ENCODE assay signal across 8 cellular contexts in genomic region chr17:81666342-81667191, GRCh38. TPM values are rescaled to one million over a fixed set of nuclear protein-coding genes. Genes with fewer than 3 reads are reported as not detected.
DNase-seq lines count a peak whose midpoint lies in the region; ATAC-seq, FAIRE-seq and TF ChIP-seq lines count a peak whose summit lies in the region.

TSS of gene CCDC137 (plus strand) at chr17:81666737. CDS start at chr17:81666767, 30 bp downstream.
TSS of gene OXLD1 (minus strand) at chr17:81666605. CDS start at chr17:81666577, 28 bp downstream.

- ATAC-seq in GM19395 (IDR thresholded peaks at IDR 0.05; ENCODE audit: unreplicated experiment) (peak; percentile 91), HG03558 (IDR thresholded peaks at IDR 0.05; ENCODE audit: extremely low read depth, unreplicated experiment) (peak; percentile 82), HepG2 (peak; percentile 97)

- H3K4me1 ChIP-seq in HepG2 (ENCODE audit: insufficient read depth, low read length): peaks cover 27% of the 10 kb centered on the region

- H3K9me3 Mint-ChIP-seq in CD14-positive monocyte: no peaks in the 10 kb centered on the region

- H3K9ac ChIP-seq in HepG2 (ENCODE audit: insufficient read depth, low read depth, low read length): peak within 1 kb of the TSS; percentile 92

- peak within 1 kb of the TSS; percentile 86 to 98 (median 96) for H3K4me3 ChIP-seq in HepG2 (replicated peaks in 1 of 3; ENCODE audit: insufficient read depth in 1 of 3, low read depth in 2 of 3, low read length in 3 of 3)

- TF ChIP-seq CTCF in CD14-positive monocyte (IDR thresholded peaks at IDR 0.05): no peak
- no peak for TF ChIP-seq CTCF in HepG2 (CRISPR knock-in tag; IDR thresholded peaks at IDR 0.05)

- H4K20me1 ChIP-seq in HepG2 (ENCODE audit: insufficient read depth, low read length): no peaks in the 10 kb centered on the region

- peaks cover 27 to 50% of the 10 kb centered on the region in 2 donors for H3K36me3 Mint-ChIP-seq in CD14-positive monocyte

- POLR2A ChIA-PET in HepG2 (lab: Yijun Ruan, JAX): interaction anchor here (0.6 to 6.3 kb wide), 19 partner anchors 9 to 429 kb away, joined by 3 to 68 read pairs (median 5); partner anchors contain the start of genes ARL16, FAAP100, HGS and MCRIP1

- H3K27ac Mint-ChIP-seq in CD14-positive monocyte: peak within 1 kb of the TSS; percentile 75 to 97 (median 96)

- peak; percentile 56 for TF ChIP-seq RAD21 in HepG2 (CRISPR knock-in tag; IDR thresholded peaks at IDR 0.05)

- in situ Hi-C loops in HepG2 (cut with HindIII; ENCODE audit: extremely low pct_ligation_motif_present, low pct_unique_long_range_greater_than_20kb): no loop called here

- H2AFZ ChIP-seq in HepG2 (ENCODE audit: low read length): no peak within 1 kb of the TSS

- no peak; a peak in 1 of 4 replicates for TF ChIP-seq EP300 in HepG2 (IDR thresholded peaks at IDR 0.05; ENCODE audit: low read depth in 2 of 2, low read length in 2 of 2)
- peak; percentile 6; the same call in 1 of the 2 replicates for TF ChIP-seq EP300 in HepG2 (CRISPR knock-in tag; IDR thresholded peaks at IDR 0.05; ENCODE audit: borderline replicate concordance)

- peak within 1 kb of the TSS; percentile 81 for H3K27ac ChIP-seq in HepG2 (ENCODE audit: extremely low read length, insufficient read depth, low read length)

- peak; percentile 97 for TF ChIP-seq POLR2A in HepG2 (IDR thresholded peaks at IDR 0.05; ENCODE audit: insufficient read depth in 1 of 2, low read depth in 2 of 2, low read length in 2 of 2)

- no peaks in the 10 kb centered on the region; a peak in 1 of 5 replicates for H3K27me3 ChIP-seq in HepG2 (ENCODE audit: control insufficient read depth in 1 of 2, insufficient read depth in 2 of 2, low read length in 2 of 2)

- H3K4me1 Mint-ChIP-seq in CD14-positive monocyte: peaks cover 24% of the 10 kb centered on the region

- peaks cover 14 to 29% of the 10 kb centered on the region in 2 experiments for H3K36me3 ChIP-seq in HepG2 (replicated peaks in 1 of 2; ENCODE audit: control insufficient read depth in 1 of 2, insufficient read depth in 2 of 2, low read length in 2 of 2)

- DNase-seq in CD14-positive monocyte (ENCODE audit: low spot score) (peak; percentile 96), NCI-H748 treated with DMSO at 0.1 percent for 48 hours (lab: John Stamatoyannopoulos, UW) (peak; percentile 80), dermis blood vessel endothelial cell (peak; percentile 98), HepG2 (ENCODE audit: low spot score) (peak; percentile 94)
- peak; percentile 84 to 92 for DNase-seq in activated CD4-positive, alpha-beta T cell treated with anti-CD3 and anti-CD28 coated beads, Interleukin-2, amount 50 U/mL, for 24 hours (ENCODE audit: low read depth in 1 of 2, low spot score in 1 of 2)
- peak; percentile 90 for DNase-seq in stimulated activated CD4-positive, alpha-beta T cell treated with anti-CD3 and anti-CD28 coated beads, Interleukin-2, amount 100 ng/mL, for 48 hours

- WGBS in HepG2 (ENCODE audit: low lambda C conversion rate): 0% methylated on average over 35 of the region's 96 CpGs

- intact Hi-C loops in CD14-positive monocyte (cut with micrococcal nuclease) (loop anchor here (1.0 to 5.0 kb wide), 3 partner anchors 17 to 46 kb away; partner anchors contain the start of genes ARL16 (in 2 of the 2), MRPL12 (in 1 of the 2) and SLC25A10 (in 1 of the 2)), HepG2 (cut with micrococcal nuclease; ENCODE audit: unreplicated experiment) (loop anchor here (2.0 to 5.0 kb wide), 2 partner anchors 30 to 36 kb away; partner anchors contain the start of genes MRPL12, NPLOC4 and TSPAN10)

- BruUV-seq in HepG2 (replicated peaks; lab: Mats Ljungman, UMichigan): no TSS peak

- no peaks in the 10 kb centered on the region for H3K9me3 ChIP-seq in HepG2 (ENCODE audit: low read length)

- FAIRE-seq in HepG2 (lab: Jason Lieb, UNC): peak; percentile 96

- H3K27me3 Mint-ChIP-seq in CD14-positive monocyte (ENCODE audit: low read depth in 3 of 3): peaks cover 0 to 4% (median 0%) of the 10 kb centered on the region in 3 donors

- CTCF ChIA-PET in HepG2 (lab: Yijun Ruan, JAX; ENCODE audit: low intra/inter-chr PET ratio, low total read pairs): no interaction called here

- peak within 1 kb of the TSS; percentile 92 to 99 for H3K4me3 Mint-ChIP-seq in CD14-positive monocyte

- H3K79me2 ChIP-seq in HepG2 (ENCODE audit: insufficient read depth, low read length): peaks cover 30% of the 10 kb centered on the region

- peak within 1 kb of the TSS; percentile 92 for H3K4me2 ChIP-seq in HepG2 (ENCODE audit: low read depth, low read length)

TF ChIP-seq in HepG2, 621 proteins besides CTCF, POLR2A, EP300 and RAD21 (continues in another document):
- peak; percentile 88; the same call in 1 of the 2 replicates for TF ChIP-seq HES4 (CRISPR knock-in tag; IDR thresholded peaks at IDR 0.05; ENCODE audit: borderline replicate concordance)
- TF ChIP-seq DBP (CRISPR knock-in tag; IDR thresholded peaks at IDR 0.05; ENCODE audit: not compliant biosample characterization): peak; percentile 92

RNA-seq across cellular contexts. Expression of gene CCDC137, which starts in this region (rescaled TPM):
- polyA plus RNA-seq in CD14-positive monocyte (1 to 10 TPM; 2.4 to 3.6 TPM), HepG2 (2011; rRNA removed) (14.6 and 14.7 TPM in 2 replicates)
- total RNA-seq in dermis blood vessel endothelial cell (11.1 and 14.1 TPM in 2 replicates), HepG2 (2016; rRNA removed; fragmentation: Illumina TruSeq; extraction: Trizol) (34.4 and 39.1 TPM in 2 replicates)
- 10.7 and 10.8 TPM in 2 replicates for total RNA-seq in HepG2 (2016; cell fraction: cytosol; rRNA removed; fragmentation: Illumina TruSeq; extraction: Trizol; ENCODE audit: low read depth)
- 31.3 and 40.3 TPM in 2 replicates for total RNA-seq in HepG2 (2016; cell fraction: insoluble cytoplasmic fraction; rRNA removed; fragmentation: Illumina TruSeq; extraction: Trizol)
- total RNA-seq in HepG2 (2016; cell fraction: membrane; rRNA removed; fragmentation: Illumina TruSeq; extraction: Trizol): 16.9 and 19.0 TPM in 2 replicates
- total RNA-seq in HepG2 (2016; cell fraction: nucleus; rRNA removed; fragmentation: Illumina TruSeq; extraction: Trizol): 20.9 and 21.8 TPM in 2 replicates
- polyA plus RNA-seq in HepG2 (2011; cell fraction: cytosol; rRNA removed): 10.9 and 12.3 TPM in 2 replicates
- 18.8 and 20.1 TPM in 2 replicates for polyA plus RNA-seq in HepG2 (2011; cell fraction: nucleus; rRNA removed)
- 15.7 and 20.6 TPM in 2 replicates for polyA plus RNA-seq in HepG2 (2012)
- 6.0 and 6.1 TPM in 2 replicates for polyA plus RNA-seq in HepG2 (2016; cell fraction: cytosol; fragmentation: Illumina TruSeq; extraction: Trizol; ENCODE audit: low read depth)
- 43.6 and 43.8 TPM in 2 replicates for polyA plus RNA-seq in HepG2 (2016; cell fraction: insoluble cytoplasmic fraction; fragmentation: Illumina TruSeq; extraction: Trizol; ENCODE audit: low read depth)
- 11.4 and 11.7 TPM in 2 replicates for polyA plus RNA-seq in HepG2 (2016; cell fraction: membrane; fragmentation: Illumina TruSeq; extraction: Trizol; ENCODE audit: low read depth)
- 75.0 and 87.7 TPM in 2 replicates for polyA plus RNA-seq in HepG2 (2016; cell fraction: nucleus; fragmentation: Illumina TruSeq; extraction: Trizol; ENCODE audit: insufficient read depth, low read depth)
- polyA minus RNA-seq in HepG2 (2011; rRNA and poly(A)+ RNA removed; ENCODE audit: low replicate concordance): 4.1 and 5.1 TPM in 2 replicates
- 5.1 and 5.5 TPM in 2 replicates for polyA minus RNA-seq in HepG2 (2011; cell fraction: cytosol; rRNA and poly(A)+ RNA removed)
- polyA minus RNA-seq in HepG2 (2011; cell fraction: nucleus; rRNA and poly(A)+ RNA removed): 7.0 and 8.8 TPM in 2 replicates

RNA-seq across cellular contexts. Expression of gene OXLD1, which starts in this region (rescaled TPM):
- polyA plus RNA-seq in CD14-positive monocyte (10 to 100 TPM; 51.8 to 61.1 TPM), HepG2 (2011; rRNA removed) (27.1 and 40.3 TPM in 2 replicates)
- total RNA-seq in dermis blood vessel endothelial cell (25.2 and 45.1 TPM in 2 replicates), HepG2 (2016; rRNA removed; fragmentation: Illumina TruSeq; extraction: Trizol) (34.9 and 37.5 TPM in 2 replicates)
- 18.3 and 27.5 TPM in 2 replicates for total RNA-seq in HepG2 (2016; cell fraction: cytosol; rRNA removed; fragmentation: Illumina TruSeq; extraction: Trizol; ENCODE audit: low read depth)
- 34.8 and 36.8 TPM in 2 replicates for total RNA-seq in HepG2 (2016; cell fraction: insoluble cytoplasmic fraction; rRNA removed; fragmentation: Illumina TruSeq; extraction: Trizol)
- 37.8 and 42.1 TPM in 2 replicates for total RNA-seq in HepG2 (2016; cell fraction: membrane; rRNA removed; fragmentation: Illumina TruSeq; extraction: Trizol)
- total RNA-seq in HepG2 (2016; cell fraction: nucleus; rRNA removed; fragmentation: Illumina TruSeq; extraction: Trizol): 25.0 and 26.4 TPM in 2 replicates
- polyA plus RNA-seq in HepG2 (2011; cell fraction: cytosol; rRNA removed): 26.2 and 44.6 TPM in 2 replicates
- 114 and 127 TPM in 2 replicates for polyA plus RNA-seq in HepG2 (2011; cell fraction: nucleus; rRNA removed)
- 19.0 and 25.6 TPM in 2 replicates for polyA plus RNA-seq in HepG2 (2012)
- polyA plus RNA-seq in HepG2 (2016; cell fraction: cytosol; fragmentation: Illumina TruSeq; extraction: Trizol; ENCODE audit: low read depth): 14.5 and 20.0 TPM in 2 replicates
- 24.5 and 26.4 TPM in 2 replicates for polyA plus RNA-seq in HepG2 (2016; cell fraction: insoluble cytoplasmic fraction; fragmentation: Illumina TruSeq; extraction: Trizol; ENCODE audit: low read depth)
- 21.9 and 27.2 TPM in 2 replicates for polyA plus RNA-seq in HepG2 (2016; cell fraction: membrane; fragmentation: Illumina TruSeq; extraction: Trizol; ENCODE audit: low read depth)
- polyA plus RNA-seq in HepG2 (2016; cell fraction: nucleus; fragmentation: Illumina TruSeq; extraction: Trizol; ENCODE audit: insufficient read depth, low read depth): 40.3 and 44.2 TPM in 2 replicates
- polyA minus RNA-seq in HepG2 (2011; rRNA and poly(A)+ RNA removed; ENCODE audit: low replicate concordance): 10.9 and 18.2 TPM in 2 replicates
- polyA minus RNA-seq in HepG2 (2011; cell fraction: cytosol; rRNA and poly(A)+ RNA removed): 5.9 and 9.5 TPM in 2 replicates
- 11.2 and 15.5 TPM in 2 replicates for polyA minus RNA-seq in HepG2 (2011; cell fraction: nucleus; rRNA and poly(A)+ RNA removed)

Comparison
In these comparisons a context has a peak if more than half of its experiments do, and no peak if none do; other contexts are left out.
1. Peak in every context shown above with its lines: DNase-seq, ATAC-seq, H3K4me3 ChIP-seq and H3K27ac ChIP-seq.